In genomic region chr5:76714771-76715483, GRCh38 we compare ENCODE assay signal across 2 cellular contexts.
TF ChIP-seq lines count a peak whose summit lies in the region.

No MANE protein-coding gene starts in this region.

TF ChIP-seq in IMR-90, 13 proteins besides CTCF, POLR2A, EP300 and RAD21:
- TF ChIP-seq RCOR1 (IDR thresholded peaks at IDR 0.05; ENCODE audit: insufficient replicate concordance, low read length): no peak
- no peak for TF ChIP-seq CHD1 (IDR thresholded peaks at IDR 0.05; ENCODE audit: low read depth, low read length)
- TF ChIP-seq MXI1 (IDR thresholded peaks at IDR 0.05; ENCODE audit: borderline replicate concordance, low read depth, low read length): no peak
- TF ChIP-seq MAZ (IDR thresholded peaks at IDR 0.05; ENCODE audit: borderline replicate concordance, low read depth, low read length): no peak
- TF ChIP-seq FOS (IDR thresholded peaks at IDR 0.05; ENCODE audit: low read depth, low read length): no peak
- no peak for TF ChIP-seq SMC3 (IDR thresholded peaks at IDR 0.05; ENCODE audit: low read depth, low read length)
- TF ChIP-seq BHLHE40 (IDR thresholded peaks at IDR 0.05; ENCODE audit: low read depth, low read length): no peak
- TF ChIP-seq RFX5 (IDR thresholded peaks at IDR 0.05; ENCODE audit: low read depth, low read length): no peak
- no peak for TF ChIP-seq NFE2L2 (IDR thresholded peaks at IDR 0.05; ENCODE audit: low read depth, low read length)
- no peak for TF ChIP-seq CEBPB (IDR thresholded peaks at IDR 0.05; ENCODE audit: low read depth, low read length)
- TF ChIP-seq ELK1 (IDR thresholded peaks at IDR 0.05; ENCODE audit: borderline replicate concordance, low read depth, low read length): no peak
- no peak for TF ChIP-seq MAFK (IDR thresholded peaks at IDR 0.05; ENCODE audit: low read depth, low read length)
- no peak for TF ChIP-seq USF2 (IDR thresholded peaks at IDR 0.05; ENCODE audit: low read depth, low read length)

TF ChIP-seq in GM12878, 131 proteins besides CTCF, POLR2A, EP300 and RAD21:
- TF ChIP-seq ZNF217 (IDR thresholded peaks at IDR 0.05) (0 out of 2 replicates have a peak, but pooled peaks have one; percentile 48), SMARCA5 (IDR thresholded peaks at IDR 0.05) (0 out of 2 replicates have a peak, but pooled peaks have one; percentile 21), BHLHE40 (IDR thresholded peaks at IDR 0.05; ENCODE audit: borderline replicate concordance in 1 of 2, low read depth in 2 of 2, low read length in 1 of 2) (0 out of 4 replicates have a peak, but pooled peaks have one; percentile 7 to 10), EED (IDR thresholded peaks at IDR 0.05; ENCODE audit: low read depth) (peak; percentile 18; the same call in 1 of the 2 replicates), SUZ12 (IDR thresholded peaks at IDR 0.05; ENCODE audit: unreplicated experiment) (peak; percentile 46), USF2 (IDR thresholded peaks at IDR 0.05; ENCODE audit: borderline replicate concordance, low read depth, low read length) (no peak), IKZF1 (conservative IDR thresholded peaks at IDR 0.05) (peak; percentile 18), IKZF2 (IDR thresholded peaks at IDR 0.05) (0 out of 4 replicates have a peak, but pooled peaks of 1 of the 2 experiments have one; percentile 28), TARDBP (IDR thresholded peaks at IDR 0.05; ENCODE audit: borderline replicate concordance) (no peak), BCLAF1 (IDR thresholded peaks at IDR 0.05) (no peak)
